ENCODE assay signal across 16 cellular contexts in the genomic region with DNA sequence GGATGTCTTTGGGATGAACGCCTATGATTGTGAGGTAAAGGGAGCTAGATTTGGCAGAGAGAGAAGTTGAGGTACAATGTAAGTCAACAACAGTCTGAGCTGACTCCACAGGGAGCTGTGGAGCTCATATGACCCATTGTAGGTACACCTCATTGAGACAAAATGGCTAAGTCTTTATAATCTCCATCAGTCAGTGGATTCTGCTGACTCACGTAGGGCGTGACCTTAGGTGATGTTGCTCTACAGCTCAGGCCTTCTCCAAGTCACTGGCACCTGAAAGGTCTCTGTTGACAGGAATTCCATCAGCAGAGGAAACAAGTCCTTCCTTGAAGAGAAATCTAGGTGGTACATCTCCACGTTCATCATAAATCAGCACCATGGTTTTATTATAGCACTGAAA.
DNase-seq lines count a peak whose midpoint lies in the region; ATAC-seq, FAIRE-seq and TF ChIP-seq lines count a peak whose summit lies in the region.
"Had no signal": no experiment of that assay in that cellular context is flagged by ENCODE, and none has a peak within 500 bp of the region (broad histone marks: within the 10 kb centered on the region; RNA-seq: fewer than 3 reads in every experiment).

No MANE protein-coding gene starts in this region.

- H3K27ac ChIP-seq in DND-41 (ENCODE audit: low read length) (no peak overlapping the region), spleen (no peak overlapping the region)
- H3K27ac ChIP-seq: HL-60 had no signal

- H3K4me1 Mint-ChIP-seq in Caco-2 (ENCODE audit: low read depth, unreplicated experiment): no peaks in the 10 kb centered on the region
- H3K4me1 Mint-ChIP-seq: CD14-positive monocyte had no signal

- no peak overlapping the region for H3K4me2 ChIP-seq in DND-41 (ENCODE audit: insufficient read depth, low read length)

- H3K9me3 ChIP-seq in DND-41 (ENCODE audit: insufficient read depth, low read length, severe bottlenecking) (peaks cover 5% of the 10 kb centered on the region), Caco-2 (no peaks in the 10 kb centered on the region), spleen (peaks cover 0 to 8% (median 2%) of the 10 kb centered on the region in 8 donors)

- BruUV-seq in Caco-2 (replicated peaks; lab: Mats Ljungman, UMichigan): no TSS peak

- peaks cover 17% of the 10 kb centered on the region for H3K9me3 Mint-ChIP-seq in Caco-2 (ENCODE audit: unreplicated experiment)

- TF ChIP-seq CTCF in DND-41 (IDR thresholded peaks at IDR 0.05; ENCODE audit: borderline replicate concordance, extremely low read depth, low read length, poor library complexity, severe bottlenecking): no peak
- TF ChIP-seq CTCF in bronchial epithelial cell (IDR thresholded peaks at IDR 0.05; ENCODE audit: insufficient read depth, low read length, severe bottlenecking): no peak
- TF ChIP-seq CTCF in Caco-2 (IDR thresholded peaks at IDR 0.05; ENCODE audit: insufficient read depth in 1 of 2, low read depth in 1 of 2, low read length in 1 of 2, severe bottlenecking in 1 of 2, unreplicated experiment in 1 of 2): no peak
- TF ChIP-seq CTCF in spleen (IDR thresholded peaks at IDR 0.05 in 8 of 11, conservative IDR thresholded peaks at IDR 0.05 in 3 of 11): no peak

- no peaks in the 10 kb centered on the region for H3K27me3 ChIP-seq in DND-41 (ENCODE audit: insufficient read depth, low read length, poor library complexity)
- no peaks in the 10 kb centered on the region for H3K27me3 ChIP-seq in bronchial epithelial cell (ENCODE audit: control insufficient read depth, insufficient read depth, low read length)
- no peaks in the 10 kb centered on the region for H3K27me3 ChIP-seq in Caco-2 (replicated peaks; ENCODE audit: control insufficient read depth, insufficient read depth, low read length)
- no peaks in the 10 kb centered on the region for H3K27me3 ChIP-seq in spleen (replicated peaks in 1 of 7)

- H2AFZ ChIP-seq in DND-41 (ENCODE audit: low read depth, low read length): no peak overlapping the region

- H3K9ac ChIP-seq in DND-41 (ENCODE audit: low read depth, low read length): no peak overlapping the region

- H3K36me3 ChIP-seq in DND-41 (ENCODE audit: insufficient read depth, low read length): no peaks in the 10 kb centered on the region
- no peaks in the 10 kb centered on the region for H3K36me3 ChIP-seq in bronchial epithelial cell (ENCODE audit: control insufficient read depth, insufficient read depth, low read length)
- H3K36me3 ChIP-seq in Caco-2 (ENCODE audit: control insufficient read depth, insufficient read depth, low read length): no peaks in the 10 kb centered on the region
- H3K36me3 ChIP-seq in spleen: no peaks in the 10 kb centered on the region

- H3K27ac Mint-ChIP-seq in Caco-2 (ENCODE audit: unreplicated experiment): no peak overlapping the region
- H3K27ac Mint-ChIP-seq: CD14-positive monocyte; CD8-positive, alpha-beta T cell; HFFc6 had no signal

- TF ChIP-seq POLR2A in GM12891 (IDR thresholded peaks at IDR 0.05; ENCODE audit: low read depth, low read length): no peak
- TF ChIP-seq POLR2A in spleen (IDR thresholded peaks at IDR 0.05): no peak

- POLR2A ChIA-PET in Caco-2 (lab: Charles Lee): no interaction called here

- no peaks in the 10 kb centered on the region for H3K79me2 ChIP-seq in DND-41 (ENCODE audit: insufficient read depth, low read length)

- DNase-seq in A172 (ENCODE audit: low spot score) (peak; percentile 5), DND-41 (no peak), RKO (ENCODE audit: low spot score) (peak; percentile 6), bronchial epithelial cell (ENCODE audit: low read depth) (peak; percentile 19), GM12891 (ENCODE audit: insufficient read length, low spot score) (no peak), Caco-2 (no peak), spleen (no peak)
- DNase-seq: CD8-positive, alpha-beta T cell; DMS79; EL; GDM1; HCEC 1CT; HFFc6; KBM-7 had no signal

- no peaks in the 10 kb centered on the region for H3K27me3 Mint-ChIP-seq in Caco-2 (ENCODE audit: insufficient read depth, unreplicated experiment)

- no peaks in the 10 kb centered on the region for H4K20me1 ChIP-seq in DND-41 (ENCODE audit: insufficient read depth, low read length)

- intact Hi-C loops in Caco-2 (cut with micrococcal nuclease; ENCODE audit: unreplicated experiment) (no loop called here), spleen (cut with DNase I; ENCODE audit: low total_unique reads) (no loop called here)

- H3K4me3 Mint-ChIP-seq in Caco-2 (ENCODE audit: unreplicated experiment): no peak overlapping the region
- H3K4me3 Mint-ChIP-seq: CD14-positive monocyte; CD8-positive, alpha-beta T cell; HFFc6 had no signal

- CTCF ChIA-PET in Caco-2 (lab: Charles Lee): no interaction called here

- 79 to 90% (median 89%) methylated on average over 4 of the region's 4 CpGs for WGBS in spleen, 5 donors

- 0 out of 3 replicates have a peak, but pooled peaks have one; percentile 27 for ATAC-seq in DND-41 (ENCODE audit: insufficient read depth, low read depth)
- ATAC-seq: CD8-positive, alpha-beta T cell had no signal

- H3K36me3 Mint-ChIP-seq in Caco-2 (ENCODE audit: insufficient read depth, unreplicated experiment): no peaks in the 10 kb centered on the region
- H3K36me3 Mint-ChIP-seq: CD14-positive monocyte; CD8-positive, alpha-beta T cell had no signal

- H3K4me1 ChIP-seq in DND-41 (ENCODE audit: insufficient read depth, low read length) (no peaks in the 10 kb centered on the region), Caco-2 (no peaks in the 10 kb centered on the region), spleen (no peaks in the 10 kb centered on the region)

- H3K4me3 ChIP-seq in DND-41 (ENCODE audit: low read depth in 1 of 2, low read length in 2 of 2) (no peak overlapping the region), bronchial epithelial cell (ENCODE audit: low read depth, low read length) (no peak overlapping the region), Caco-2 (ENCODE audit: low read depth, low read length) (no peak overlapping the region), spleen (no peak overlapping the region)

- FAIRE-seq in bronchial epithelial cell (lab: Jason Lieb, UNC): no peak
- FAIRE-seq in GM12891 (lab: Jason Lieb, UNC): no peak

TF ChIP-seq in GM12891, 5 proteins besides CTCF, POLR2A, EP300 and RAD21:
- no peak for TF ChIP-seq PAX5 (IDR thresholded peaks at IDR 0.05; ENCODE audit: insufficient read depth, low read length, severe bottlenecking)
- no peak for TF ChIP-seq TAF1 (IDR thresholded peaks at IDR 0.05; ENCODE audit: low read depth, low read length)
- no peak for TF ChIP-seq SPI1 (IDR thresholded peaks at IDR 0.05; ENCODE audit: low read depth, low read length)
- TF ChIP-seq POLR2AphosphoS5 (IDR thresholded peaks at IDR 0.05; ENCODE audit: low read depth, low read length): no peak
- TF ChIP-seq POU2F2 (IDR thresholded peaks at IDR 0.05; ENCODE audit: low read depth, low read length): no peak

Comparison
In these comparisons a context has a peak if more than half of its experiments do, and no peak if none do; other contexts are left out.
1. DNase-seq: peak in A172 (single experiment), RKO (single experiment) and bronchial epithelial cell (single experiment); none in DND-41 (single experiment), GM12891 (single experiment), Caco-2 (0 of 2) and spleen (single experiment).